ENCODE assay signal across 1 cellular context in the genomic region with DNA sequence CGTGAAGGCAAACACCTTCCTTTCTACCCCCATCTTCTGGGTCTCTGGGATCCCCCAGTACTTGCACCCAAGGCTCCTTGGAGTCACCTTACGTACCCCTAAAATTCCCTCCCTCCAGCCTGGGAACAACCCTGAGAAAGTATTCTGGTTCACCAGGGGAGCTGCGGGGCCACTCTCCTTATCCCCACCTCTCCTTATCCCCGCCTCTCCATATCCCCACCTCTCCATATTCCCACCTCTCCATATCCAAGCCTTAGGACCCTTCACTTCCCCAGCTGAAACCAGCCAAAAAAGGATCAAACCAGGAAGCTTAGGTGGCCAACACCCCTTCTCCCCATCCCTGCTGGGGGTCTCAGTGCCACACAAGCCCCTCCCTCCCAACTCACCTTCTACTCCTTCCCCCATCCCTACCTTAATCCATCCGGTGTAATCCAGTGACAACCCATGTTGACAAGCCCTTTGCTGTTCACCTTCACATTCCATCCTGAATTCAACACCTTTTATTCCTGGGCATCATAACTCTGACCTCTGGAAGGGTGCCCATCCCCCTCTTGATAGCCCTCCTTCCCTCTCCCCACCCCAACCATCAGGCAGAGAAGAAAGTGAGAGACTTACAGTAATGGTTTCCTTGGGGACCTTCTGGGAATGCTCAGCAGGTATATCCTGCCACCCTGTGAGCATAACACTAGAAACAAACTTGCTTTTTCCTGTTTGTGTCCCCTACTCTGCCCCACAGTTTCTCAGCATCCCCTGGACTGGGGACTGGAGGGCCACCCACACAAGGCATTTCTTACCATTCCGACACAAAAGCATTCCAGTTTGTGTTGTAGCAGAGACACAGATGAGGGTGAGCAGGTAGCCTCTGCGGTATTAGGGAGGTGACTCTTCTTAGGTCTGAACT.
TF ChIP-seq lines count a peak whose summit lies in the region.

No MANE protein-coding gene starts in this region.

TF ChIP-seq in HEK293, 187 proteins besides CTCF, POLR2A, EP300 and RAD21 (continued from another document):
- peak; percentile 54; the same call in 1 of the 2 replicates for TF ChIP-seq PRDM2 (tag by site-specific recombination; IDR thresholded peaks at IDR 0.05; ENCODE audit: borderline replicate concordance)
- TF ChIP-seq WT1 (tag by site-specific recombination; IDR thresholded peaks at IDR 0.05) = no peak
- TF ChIP-seq ZNF366 (tag by site-specific recombination; conservative IDR thresholded peaks at IDR 0.05) = peak; percentile 39; the same call in 1 of the 2 replicates
- no peak for TF ChIP-seq ZSCAN30 (tag by site-specific recombination; IDR thresholded peaks at IDR 0.05)
- peak; percentile 58 for TF ChIP-seq SP2 (tag by site-specific recombination; IDR thresholded peaks at IDR 0.05)
